24 cellular contexts compared by ENCODE assay signal in the genomic region with DNA sequence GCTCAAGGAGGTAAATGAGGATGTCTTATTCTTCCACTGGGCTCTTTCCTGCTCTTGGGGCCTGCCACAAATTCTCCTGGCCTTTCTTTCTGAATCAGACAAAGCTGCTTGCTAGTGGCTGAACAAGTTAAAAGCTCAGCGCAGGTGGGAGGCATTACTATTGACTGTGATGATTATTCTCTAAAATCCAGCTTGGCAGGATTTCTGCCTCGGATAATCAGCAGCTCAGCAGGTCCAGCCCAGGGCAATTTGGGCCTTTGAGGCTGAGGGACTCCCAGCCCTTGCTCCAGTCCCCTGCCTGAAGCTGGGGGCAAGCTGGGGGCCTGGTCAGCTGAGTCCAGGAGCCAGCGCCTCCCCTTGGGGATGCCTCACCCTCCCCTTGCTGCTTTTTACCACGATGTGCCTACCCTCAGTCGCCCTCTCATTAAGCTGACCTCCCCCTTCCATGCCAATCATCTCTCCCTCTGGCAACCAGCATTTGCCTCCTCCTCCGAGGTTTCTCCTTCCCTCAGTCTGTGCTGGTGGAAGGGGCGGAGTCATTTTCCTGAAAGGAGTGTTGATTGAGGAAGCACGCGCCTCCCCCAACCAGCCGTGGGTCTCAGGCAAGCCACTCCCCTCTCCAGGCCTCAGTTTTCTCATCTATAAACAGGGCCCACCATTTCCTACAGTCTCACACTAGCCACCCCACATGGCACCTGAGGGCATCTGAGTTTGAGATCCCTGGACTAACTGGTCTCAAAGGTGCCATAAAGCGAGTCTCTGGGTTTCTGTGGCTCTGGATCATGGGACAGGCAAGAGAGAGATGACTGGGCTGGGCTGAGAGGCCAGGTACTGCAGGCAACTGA.
DNase-seq lines count a peak whose midpoint lies in the region; ATAC-seq, FAIRE-seq and TF ChIP-seq lines count a peak whose summit lies in the region.
"Had no signal": no experiment of that assay in that cellular context is flagged by ENCODE, and none has a peak within 500 bp of the region (broad histone marks: within the 10 kb centered on the region; RNA-seq: fewer than 3 reads in every experiment).

No MANE protein-coding gene starts in this region.

- peaks cover 77% of the 10 kb centered on the region for H3K4me1 Mint-ChIP-seq in GM23338

- H3K4me1 ChIP-seq in GM23338 (ENCODE audit: insufficient read depth) (peaks cover 57% of the 10 kb centered on the region), OCI-LY7 (ENCODE audit: insufficient read depth, low read length, poor library complexity, severe bottlenecking) (peaks cover 44% of the 10 kb centered on the region), kidney (ENCODE audit: control insufficient read depth in 1 of 2, insufficient read depth in 1 of 2, low read depth in 1 of 2, low read length in 2 of 2) (peaks cover 0 to 10% of the 10 kb centered on the region in 2 donors), smooth muscle cell (ENCODE audit: low read depth) (peaks cover 27% of the 10 kb centered on the region)

- H2AFZ ChIP-seq in GM23338 (peak overlapping the region; percentile 47), OCI-LY7 (ENCODE audit: low read length) (no peak overlapping the region), smooth muscle cell (ENCODE audit: low read depth) (no peak overlapping the region)
- H2AFZ ChIP-seq: GM23248 had no signal

- CTCF ChIA-PET in OCI-LY7 (lab: Charles Lee; ENCODE audit: unreplicated experiment), result interaction anchor here (0.9 kb wide), 1 partner anchor 78 kb away, joined by 3 read pairs; no protein-coding TSS in a partner anchor

- peaks cover 12% of the 10 kb centered on the region for H3F3A ChIP-seq in GM23338 (replicated peaks; ENCODE audit: low read depth)
- H3F3A ChIP-seq in smooth muscle cell (ENCODE audit: low read depth), result no peaks in the 10 kb centered on the region

- ATAC-seq in GM23338, result peak; percentile 12
- ATAC-seq: K562, T-helper 17 cell had no signal

- H4K20me1 ChIP-seq in GM23338 (replicated peaks; ENCODE audit: insufficient read depth) (no peaks in the 10 kb centered on the region), OCI-LY7 (ENCODE audit: insufficient read depth, low read length) (no peaks in the 10 kb centered on the region), smooth muscle cell (ENCODE audit: low read depth) (no peaks in the 10 kb centered on the region)

- no peak for TF ChIP-seq CTCF in GM23338 (conservative IDR thresholded peaks at IDR 0.05; ENCODE audit: low read depth in 2 of 2)
- TF ChIP-seq CTCF in OCI-LY7 (conservative IDR thresholded peaks at IDR 0.05; ENCODE audit: low read length), result no peak
- no peak for TF ChIP-seq CTCF in kidney (IDR thresholded peaks at IDR 0.05; ENCODE audit: borderline replicate concordance, extremely low read depth, insufficient read depth)
- TF ChIP-seq CTCF in GM20000 (IDR thresholded peaks at IDR 0.05; ENCODE audit: extremely low read depth, missing control alignments), result no peak
- no peak for TF ChIP-seq CTCF in smooth muscle cell (IDR thresholded peaks at IDR 0.05; ENCODE audit: borderline replicate concordance, insufficient read depth, poor library complexity, severe bottlenecking)

- H3K9me3 ChIP-seq in OCI-LY7 (ENCODE audit: low read length) (peaks cover 3% of the 10 kb centered on the region; the same call in 1 of the 2 replicates), kidney (ENCODE audit: control insufficient read depth in 1 of 2, low read length in 2 of 2) (no peaks in the 10 kb centered on the region), smooth muscle cell (replicated peaks; ENCODE audit: low read depth) (no peaks in the 10 kb centered on the region)
- H3K9me3 ChIP-seq: SJSA1 had no signal

- H3K27ac Mint-ChIP-seq in GM23338, result peak overlapping the region; percentile 53

- H3K9me2 ChIP-seq in GM23338 (ENCODE audit: insufficient read depth), result peaks cover 10% of the 10 kb centered on the region
- no peaks in the 10 kb centered on the region for H3K9me2 ChIP-seq in OCI-LY7 (ENCODE audit: insufficient read depth, low read length)

- FAIRE-seq in kidney (lab: Jason Lieb, UNC), result no peak
- FAIRE-seq: frontal cortex, K562 had no signal

- H3K4me3 ChIP-seq in GM23338 (no peak overlapping the region), OCI-LY7 (ENCODE audit: low read depth, low read length, poor library complexity, severe bottlenecking) (no peak overlapping the region), kidney (ENCODE audit: low read length in 2 of 2) (no peak overlapping the region), smooth muscle cell (no peak overlapping the region)
- H3K4me3 ChIP-seq: cardiac muscle cell, GM23248, K562, SJSA1 had no signal

- POLR2A ChIA-PET in OCI-LY7 (lab: Charles Lee), result interaction anchor here (1.1 kb wide), 1 partner anchor 145 kb away, joined by 3 read pairs; no protein-coding TSS in a partner anchor

- 0 out of 3 replicates have a peak, but pooled peaks cover 7% of the 10 kb centered on the region for H3K9me3 Mint-ChIP-seq in GM23338

- H3K79me2 ChIP-seq in GM23338 (replicated peaks; ENCODE audit: insufficient read depth), result no peaks in the 10 kb centered on the region
- H3K79me2 ChIP-seq in OCI-LY7 (ENCODE audit: insufficient read depth, low read depth, low read length), result no peaks in the 10 kb centered on the region
- no peaks in the 10 kb centered on the region for H3K79me2 ChIP-seq in smooth muscle cell (ENCODE audit: low read depth)

- WGBS in smooth muscle cell (ENCODE audit: low lambda C conversion rate), result 54% methylated on average over 11 of the region's 11 CpGs

- peak; percentile 14 for DNase-seq in DMS 273 (lab: John Stamatoyannopoulos, UW; ENCODE audit: unreplicated experiment)
- DNase-seq in DMS 273 treated with DMSO at 0.1 percent for 48 hours (lab: John Stamatoyannopoulos, UW), result no peak
- DNase-seq in GM23338 (ENCODE audit: low spot score), result peak; percentile 65
- no peak for DNase-seq in OCI-LY7 (ENCODE audit: low spot score)
- DNase-seq in kidney, result peak; percentile 38
- DNase-seq in GM20000 (ENCODE audit: low spot score), result no peak
- no peak for DNase-seq in NCI-H1048 (lab: John Stamatoyannopoulos, UW)
- no peak for DNase-seq in smooth muscle cell (lab: John Stamatoyannopoulos, UW; ENCODE audit: unreplicated experiment)
- DNase-seq: activated CD4-positive, alpha-beta T cell treated with anti-CD3 and anti-CD28 coated beads, Interleukin-2, amount 50 U/mL, for 48 hours; activated gamma-delta T cell treated with Interleukin-2 at 50 U/mL for 16 hours; AML-193; COR-L47; GM23248; mammary epithelial cell; NCI-H2029 treated with DMSO at 0.1 percent for 48 hours; NCI-H748 treated with DMSO at 0.1 percent for 48 hours; stimulated activated CD4-positive, alpha-beta T cell treated with anti-CD3 and anti-CD28 coated beads, Interleukin-12 subunit alpha, Interleukin-12 subunit beta, amount 100 ng/mL, for 4 hours; T-helper 17 cell had no signal

- peaks cover 24% of the 10 kb centered on the region for H3K27me3 Mint-ChIP-seq in GM23338 (ENCODE audit: insufficient read depth, low read depth, poor library complexity)

- H3K27ac ChIP-seq in GM23338 (ENCODE audit: low read depth), result peak overlapping the region; percentile 91
- H3K27ac ChIP-seq in OCI-LY7 (ENCODE audit: low read depth, low read length, poor library complexity, severe bottlenecking), result no peak overlapping the region
- no peak overlapping the region for H3K27ac ChIP-seq in kidney (ENCODE audit: low read depth in 2 of 2, low read length in 2 of 2)
- no peak overlapping the region for H3K27ac ChIP-seq in smooth muscle cell (ENCODE audit: low read depth)
- H3K27ac ChIP-seq: 22Rv1, cardiac muscle cell, GM23248, SJSA1, VCaP had no signal

- intact Hi-C loops in OCI-LY7 (cut with micrococcal nuclease; ENCODE audit: unreplicated experiment) (loop anchor here (10.0 kb wide), 1 partner anchor 521 kb away; a partner anchor contains a TSS), kidney (cut with DNase I) (no loop called here)

- no TSS peak for BruUV-seq in OCI-LY7 (replicated peaks; lab: Mats Ljungman, UMichigan)

- H3K9ac ChIP-seq in kidney (ENCODE audit: low read length in 2 of 2) (no peak overlapping the region), smooth muscle cell (ENCODE audit: low read depth) (no peak overlapping the region)
- H3K9ac ChIP-seq: GM23248 had no signal

- no peaks in the 10 kb centered on the region for H3K27me3 ChIP-seq in GM23338 (ENCODE audit: insufficient read depth)
- H3K27me3 ChIP-seq in smooth muscle cell (ENCODE audit: low read depth), result peaks cover 27% of the 10 kb centered on the region
- H3K27me3 ChIP-seq: cardiac muscle cell, SJSA1 had no signal

- H3K4me3 Mint-ChIP-seq in GM23338, result no peak overlapping the region
- H3K4me3 Mint-ChIP-seq: T-helper 17 cell had no signal

- no peaks in the 10 kb centered on the region; the same call in 2 of the 3 replicates for H3K36me3 Mint-ChIP-seq in GM23338 (ENCODE audit: low read depth)

- H3K4me2 ChIP-seq in GM23338 (peak overlapping the region; percentile 60), OCI-LY7 (ENCODE audit: low read length) (peak overlapping the region; percentile 36; the same call in 1 of the 2 replicates), smooth muscle cell (no peak overlapping the region)

- H3K36me3 ChIP-seq in GM23338 (ENCODE audit: insufficient read depth) (no peaks in the 10 kb centered on the region), OCI-LY7 (ENCODE audit: insufficient read depth, low read length) (no peaks in the 10 kb centered on the region), kidney (ENCODE audit: control insufficient read depth in 1 of 2, insufficient read depth in 2 of 2, low read length in 2 of 2) (no peaks in the 10 kb centered on the region), smooth muscle cell (ENCODE audit: low read depth) (no peaks in the 10 kb centered on the region)
- H3K36me3 ChIP-seq: cardiac muscle cell, SJSA1 had no signal

TF ChIP-seq in GM23338, 12 proteins besides CTCF, POLR2A, EP300 and RAD21 (continues in another document):
- TF ChIP-seq EZH2phosphoT487 (IDR thresholded peaks at IDR 0.05; ENCODE audit: unreplicated experiment) (no peak), STAT1 (IDR thresholded peaks at IDR 0.05; ENCODE audit: unreplicated experiment) (no peak), CREB1 (CRISPR knock-in tag; IDR thresholded peaks at IDR 0.05; ENCODE audit: low read depth) (no peak), EZH2 (IDR thresholded peaks at IDR 0.05; ENCODE audit: low read depth, unreplicated experiment) (no peak)
- TF ChIP-seq, protein P1, sequence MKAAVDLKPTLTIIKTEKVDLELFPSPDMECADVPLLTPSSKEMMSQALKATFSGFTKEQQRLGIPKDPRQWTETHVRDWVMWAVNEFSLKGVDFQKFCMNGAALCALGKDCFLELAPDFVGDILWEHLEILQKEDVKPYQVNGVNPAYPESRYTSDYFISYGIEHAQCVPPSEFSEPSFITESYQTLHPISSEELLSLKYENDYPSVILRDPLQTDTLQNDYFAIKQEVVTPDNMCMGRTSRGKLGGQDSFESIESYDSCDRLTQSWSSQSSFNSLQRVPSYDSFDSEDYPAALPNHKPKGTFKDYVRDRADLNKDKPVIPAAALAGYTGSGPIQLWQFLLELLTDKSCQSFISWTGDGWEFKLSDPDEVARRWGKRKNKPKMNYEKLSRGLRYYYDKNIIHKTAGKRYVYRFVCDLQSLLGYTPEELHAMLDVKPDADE (IDR thresholded peaks at IDR 0.05), result no peak

Comparison
In these comparisons a context has a peak if more than half of its experiments do, and no peak if none do; other contexts are left out.
1. DNase-seq: peak in DMS 273 (single experiment), GM23338 (single experiment) and kidney (single experiment); none in DMS 273 treated with DMSO at 0.1 percent for 48 hours (single experiment), OCI-LY7 (single experiment), GM20000 (single experiment), NCI-H1048 (single experiment) and smooth muscle cell (single experiment).